ENCODE assay signal across 10 cellular contexts in the genomic region with DNA sequence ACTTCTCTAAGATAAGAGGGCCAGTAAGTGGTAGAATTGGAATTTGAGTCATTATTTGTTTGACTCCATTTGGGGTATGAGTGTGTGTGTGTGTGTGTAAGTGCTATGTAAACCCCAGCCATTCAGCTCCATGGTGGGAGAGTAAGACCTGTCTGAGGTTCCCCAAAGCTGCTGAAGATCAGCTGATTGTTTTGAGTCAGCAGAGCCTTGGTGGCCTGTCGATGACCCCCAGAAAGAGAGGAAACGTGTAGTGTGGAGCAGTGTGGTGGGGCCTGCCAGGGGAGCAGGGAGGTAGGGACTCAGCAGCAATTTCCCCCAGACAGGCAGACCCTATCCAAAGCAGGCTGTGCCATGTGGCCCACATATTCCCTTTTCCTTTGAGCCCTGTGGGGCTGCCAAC. TPM values are rescaled to one million over a fixed set of nuclear protein-coding genes. Genes with fewer than 3 reads are reported as not detected.
DNase-seq lines count a peak whose midpoint lies in the region; ATAC-seq and TF ChIP-seq lines count a peak whose summit lies in the region.
"Had no signal": no experiment of that assay in that cellular context is flagged by ENCODE, and none has a peak within 500 bp of the region (broad histone marks: within the 10 kb centered on the region; RNA-seq: fewer than 3 reads in every experiment).

No MANE protein-coding gene starts in this region.

- ATAC-seq in Right ventricle myocardium superior (ENCODE audit: poor library complexity) = peak; percentile 1
- ATAC-seq in lower lobe of right lung = peak; percentile 9 to 51

- no peak for TF ChIP-seq CTCF in lower lobe of right lung (IDR thresholded peaks at IDR 0.05)
- no peak for TF ChIP-seq CTCF in type B pancreatic cell (conservative IDR thresholded peaks at IDR 0.05)

- H3K4me3 ChIP-seq in lower lobe of right lung = no peak overlapping the region
- H3K4me3 ChIP-seq: skin epidermis had no signal

- H3K4me1 ChIP-seq in lower lobe of right lung = peaks cover 61% of the 10 kb centered on the region

- no peaks in the 10 kb centered on the region for H3K9me3 Mint-ChIP-seq in type B pancreatic cell
- H3K9me3 Mint-ChIP-seq: IgD-negative memory B cell had no signal

- H3K27me3 Mint-ChIP-seq in type B pancreatic cell = no peaks in the 10 kb centered on the region
- H3K27me3 Mint-ChIP-seq: IgD-negative memory B cell had no signal

- no peak overlapping the region for H3K27ac Mint-ChIP-seq in type B pancreatic cell
- H3K27ac Mint-ChIP-seq: IgD-negative memory B cell had no signal

- intact Hi-C loops in Right ventricle myocardium superior (cut with DNase I) = no loop called here
- intact Hi-C loops in cardiac septum (cut with DNase I) = no loop called here
- intact Hi-C loops in lower lobe of right lung (cut with DNase I) = no loop called here

- no peaks in the 10 kb centered on the region for H3K9me3 ChIP-seq in lower lobe of right lung

- H3K27ac ChIP-seq in lower lobe of right lung = peak overlapping the region; percentile 36

- DNase-seq in Right ventricle myocardium superior (no peak), cardiac septum (ENCODE audit: low spot score) (no peak), astrocyte of the hippocampus (ENCODE audit: low read depth, low spot score) (peak; percentile 68), lower lobe of right lung (no peak), AML-193 (lab: John Stamatoyannopoulos, UW) (no peak), islet precursor cell (no peak), type B pancreatic cell (ENCODE audit: extremely low spot score, unreplicated experiment) (no peak), GF-D8 (lab: John Stamatoyannopoulos, UW) (no peak)

- peaks cover 9% of the 10 kb centered on the region for H3K36me3 Mint-ChIP-seq in type B pancreatic cell

- H3K4me1 Mint-ChIP-seq in type B pancreatic cell (ENCODE audit: unreplicated experiment) = peaks cover 27% of the 10 kb centered on the region

- H3K27me3 ChIP-seq in lower lobe of right lung (ENCODE audit: low read depth) = no peaks in the 10 kb centered on the region

- H3K36me3 ChIP-seq in lower lobe of right lung = peaks cover 37% of the 10 kb centered on the region

- H3K4me3 Mint-ChIP-seq in type B pancreatic cell = no peak overlapping the region
- H3K4me3 Mint-ChIP-seq: IgD-negative memory B cell had no signal

RNA-seq across cellular contexts. Expression of gene DVL3, which starts 5.3 kb away (rescaled TPM):
- total RNA-seq in Right ventricle myocardium superior (60.6 TPM), cardiac septum (68.6 TPM), lower lobe of right lung (55.1 TPM), type B pancreatic cell (ENCODE audit: low replicate concordance) (70.8 and 84.8 TPM in 2 replicates)

RNA-seq across cellular contexts. Expression of gene AP2M1, which starts 14.2 kb away (rescaled TPM):
- total RNA-seq in Right ventricle myocardium superior = 253 TPM
- 317 TPM for total RNA-seq in cardiac septum
- total RNA-seq in lower lobe of right lung = 241 TPM
- 249 and 298 TPM in 2 replicates for total RNA-seq in type B pancreatic cell (ENCODE audit: low replicate concordance)

RNA-seq across cellular contexts. Expression of gene EIF2B5, which starts 25.3 kb away (rescaled TPM):
- total RNA-seq in Right ventricle myocardium superior = 31.4 TPM
- 33.4 TPM for total RNA-seq in cardiac septum
- total RNA-seq in lower lobe of right lung = 41.9 TPM
- total RNA-seq in type B pancreatic cell (ENCODE audit: low replicate concordance) = 43.9 and 48.5 TPM in 2 replicates

RNA-seq across cellular contexts. Expression of gene ABCF3, which starts 25.5 kb away (rescaled TPM):
- total RNA-seq in Right ventricle myocardium superior (69.3 TPM), cardiac septum (61.5 TPM), lower lobe of right lung (60.7 TPM), type B pancreatic cell (ENCODE audit: low replicate concordance) (72.3 and 74.3 TPM in 2 replicates)
